ENCODE assay signal across 1 cellular context in genomic region chr3:178709047-178709446, GRCh38.
TF ChIP-seq lines count a peak whose summit lies in the region.

No MANE protein-coding gene starts in this region.

TF ChIP-seq in GM23338, 12 proteins besides CTCF, POLR2A, EP300 and RAD21 (continued from another document):
- TF ChIP-seq ZNF462 (CRISPR knock-in tag; IDR thresholded peaks at IDR 0.05): no peak
- no peak for TF ChIP-seq REST (IDR thresholded peaks at IDR 0.05; ENCODE audit: unreplicated experiment)
- no peak for TF ChIP-seq ZNF114 (CRISPR knock-in tag; IDR thresholded peaks at IDR 0.05)
- TF ChIP-seq EZH2 (IDR thresholded peaks at IDR 0.05; ENCODE audit: low read depth, unreplicated experiment): no peak
- no peak for TF ChIP-seq POLR2AphosphoS5 (IDR thresholded peaks at IDR 0.05; ENCODE audit: low read depth)
TF ChIP-seq in GM23338: peak in this region for 0.
